9 cellular contexts compared by ENCODE assay signal in the genomic region with DNA sequence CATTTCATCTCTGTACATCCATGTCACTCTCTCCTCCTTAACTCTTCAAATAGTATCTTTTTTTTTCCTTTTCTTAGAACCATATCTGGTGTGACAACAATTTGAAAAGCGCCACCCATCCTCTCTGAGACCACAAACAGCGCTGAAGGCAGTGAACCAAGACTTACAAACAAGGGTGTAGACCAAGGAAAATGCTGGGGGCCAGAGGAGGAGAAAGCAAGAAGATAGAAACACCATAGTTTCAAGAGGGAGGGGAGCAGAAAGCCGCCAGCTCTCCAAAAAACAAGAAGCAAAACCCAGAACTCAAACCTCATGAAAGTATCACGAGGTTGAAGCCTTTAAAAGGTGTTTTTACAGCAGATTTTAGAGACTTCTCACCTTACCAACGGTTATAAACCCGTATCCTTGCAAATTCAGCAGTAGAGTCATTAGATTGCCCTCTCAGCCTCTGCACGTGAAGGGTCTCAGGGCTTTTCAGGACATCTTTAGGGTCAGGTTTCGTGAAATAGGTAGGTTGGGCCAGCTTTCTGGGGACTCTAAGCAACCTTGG. TPM values are rescaled to one million over a fixed set of nuclear protein-coding genes. Genes with fewer than 3 reads are reported as not detected.
DNase-seq lines count a peak whose midpoint lies in the region; ATAC-seq and TF ChIP-seq lines count a peak whose summit lies in the region.
"Had no signal": no experiment of that assay in that cellular context is flagged by ENCODE, and none has a peak within 500 bp of the region (broad histone marks: within the 10 kb centered on the region; RNA-seq: fewer than 3 reads in every experiment).

No MANE protein-coding gene starts in this region.

- no peaks in the 10 kb centered on the region for H3K79me2 ChIP-seq in hepatocyte

- H3K9me2 ChIP-seq in hepatocyte (replicated peaks; ENCODE audit: insufficient read depth): no peaks in the 10 kb centered on the region

- WGBS in hepatocyte (ENCODE audit: low lambda C conversion rate, missing lambda C conversion rate): 78% methylated on average over 8 of the region's 8 CpGs

- peaks cover 20% of the 10 kb centered on the region for H3K9me3 ChIP-seq in CD4-positive, alpha-beta T cell (ENCODE audit: control insufficient read depth, low read length)
- H3K9me3 ChIP-seq in hepatocyte (ENCODE audit: low read depth) (peaks cover 4% of the 10 kb centered on the region), BE2C (no peaks in the 10 kb centered on the region)

- H3K4me3 ChIP-seq in hepatocyte (no peak overlapping the region), BE2C (ENCODE audit: low read depth, low read length) (no peak overlapping the region)
- H3K4me3 ChIP-seq: skin epidermis had no signal

- intact Hi-C loops in CD4-positive, alpha-beta T cell (cut with DNase I, micrococcal nuclease): loop anchor here in 1 of 2 experiments (1.0 kb wide), 1 partner anchor 11 kb away; no protein-coding TSS in a partner anchor
- intact Hi-C loops in activated B cell treated with CpG ODN at 0.5 μM for 24 hours (cut with micrococcal nuclease): loop anchor here (1.0 to 2.0 kb wide), 3 partner anchors 9 to 26 kb away; no protein-coding TSS in a partner anchor

- H2AFZ ChIP-seq in hepatocyte: no peak overlapping the region

- peaks cover 87% of the 10 kb centered on the region for H3K4me1 Mint-ChIP-seq in CD4-positive, alpha-beta T cell (ENCODE audit: low read depth)
- H3K4me1 Mint-ChIP-seq in activated B cell treated with CpG ODN at 0.5 μM for 24 hours: peaks cover 85% of the 10 kb centered on the region
- H3K4me1 Mint-ChIP-seq in type B pancreatic cell (ENCODE audit: unreplicated experiment): no peaks in the 10 kb centered on the region

- no peaks in the 10 kb centered on the region for H4K20me1 ChIP-seq in hepatocyte (ENCODE audit: insufficient read depth, poor library complexity, severe bottlenecking)

- H3K27me3 ChIP-seq in CD4-positive, alpha-beta T cell (ENCODE audit: control insufficient read depth, insufficient read depth, low read length): no peaks in the 10 kb centered on the region
- no peaks in the 10 kb centered on the region for H3K27me3 ChIP-seq in hepatocyte
- peaks cover 5% of the 10 kb centered on the region; the same call in 1 of the 2 replicates for H3K27me3 ChIP-seq in BE2C

- peak in 8 of 10 experiments; percentile 38 to 61 (median 54) for DNase-seq in CD4-positive, alpha-beta T cell
- DNase-seq in GM19238 (ENCODE audit: insufficient read length, low spot score) (peak; percentile 34), activated B cell treated with CpG ODN at 0.5 μM for 24 hours (no peak), T1000 (lab: John Stamatoyannopoulos, UW) (no peak), type B pancreatic cell (ENCODE audit: extremely low spot score, unreplicated experiment) (no peak), hepatocyte (ENCODE audit: low spot score) (no peak), BE2C (no peak)

- POLR2A ChIA-PET in CD4-positive, alpha-beta T cell (lab: Charles Lee): interaction anchor here (0.6 to 20.8 kb wide), 20 partner anchors 11 to 1285 kb away, joined by 3 to 1043 read pairs (median 6); a partner anchor contains a TSS
- POLR2A ChIA-PET in activated B cell treated with CpG ODN at 0.5 μM for 24 hours (lab: Charles Lee): interaction anchor here (0.6 to 6.4 kb wide), 12 partner anchors 8 to 421 kb away, joined by 3 to 135 read pairs (median 4); a partner anchor contains a TSS

- peaks cover 17% of the 10 kb centered on the region for H3K9me3 Mint-ChIP-seq in CD4-positive, alpha-beta T cell
- H3K9me3 Mint-ChIP-seq in activated B cell treated with CpG ODN at 0.5 μM for 24 hours: peaks cover 22% of the 10 kb centered on the region
- H3K9me3 Mint-ChIP-seq in type B pancreatic cell: peaks cover 8% of the 10 kb centered on the region

- CTCF ChIA-PET in CD4-positive, alpha-beta T cell (lab: Charles Lee): interaction anchor here (1.1 to 11.3 kb wide), 4 partner anchors 13 to 42 kb away, joined by 3 to 98 read pairs (median 25); a partner anchor contains a TSS
- CTCF ChIA-PET in activated B cell treated with CpG ODN at 0.5 μM for 24 hours (lab: Charles Lee): interaction anchor here (1.5 to 4.4 kb wide), 4 partner anchors 11 to 93 kb away, joined by 7 to 25 read pairs (median 12); a partner anchor contains a TSS

- TF ChIP-seq CTCF in CD4-positive, alpha-beta T cell (IDR thresholded peaks at IDR 0.05): no peak
- TF ChIP-seq CTCF in activated B cell treated with CpG ODN at 0.5 μM for 24 hours (IDR thresholded peaks at IDR 0.05) (no peak), type B pancreatic cell (conservative IDR thresholded peaks at IDR 0.05) (no peak), hepatocyte (IDR thresholded peaks at IDR 0.05; ENCODE audit: poor library complexity) (no peak), BE2C (IDR thresholded peaks at IDR 0.05; ENCODE audit: low read depth, low read length) (no peak)

- peak overlapping the region; percentile 91 for H3K27ac Mint-ChIP-seq in CD4-positive, alpha-beta T cell
- H3K27ac Mint-ChIP-seq in activated B cell treated with CpG ODN at 0.5 μM for 24 hours (peak overlapping the region; percentile 94), type B pancreatic cell (no peak overlapping the region)

- peak overlapping the region; percentile 70 for H3K27ac ChIP-seq in CD4-positive, alpha-beta T cell (ENCODE audit: low read depth, low read length)
- H3K27ac ChIP-seq in hepatocyte: no peak overlapping the region

- H3K4me2 ChIP-seq in hepatocyte: no peak overlapping the region

- peak overlapping the region; percentile 50 for H3K4me3 Mint-ChIP-seq in CD4-positive, alpha-beta T cell
- H3K4me3 Mint-ChIP-seq in activated B cell treated with CpG ODN at 0.5 μM for 24 hours (peak overlapping the region; percentile 65), type B pancreatic cell (no peak overlapping the region)

- ATAC-seq in CD4-positive, alpha-beta T cell (ENCODE audit: poor library complexity): peak; percentile 45
- peak; percentile 87 for ATAC-seq in HG03097 (IDR thresholded peaks at IDR 0.05; ENCODE audit: low FRiP score, unreplicated experiment)
- peak; percentile 80 for ATAC-seq in activated B cell treated with CpG ODN at 0.5 μM for 24 hours (ENCODE audit: low read depth)

- H3K36me3 ChIP-seq in hepatocyte (replicated peaks; ENCODE audit: insufficient read depth, low read depth) (no peaks in the 10 kb centered on the region), BE2C (no peaks in the 10 kb centered on the region)

- H3K4me1 ChIP-seq in hepatocyte (ENCODE audit: insufficient read depth) (no peaks in the 10 kb centered on the region), BE2C (no peaks in the 10 kb centered on the region)

- no peaks in the 10 kb centered on the region for H3K27me3 Mint-ChIP-seq in CD4-positive, alpha-beta T cell
- H3K27me3 Mint-ChIP-seq in activated B cell treated with CpG ODN at 0.5 μM for 24 hours (no peaks in the 10 kb centered on the region), type B pancreatic cell (no peaks in the 10 kb centered on the region)

- peaks cover 43% of the 10 kb centered on the region for H3K36me3 Mint-ChIP-seq in CD4-positive, alpha-beta T cell (ENCODE audit: low read depth)
- peaks cover 80% of the 10 kb centered on the region for H3K36me3 Mint-ChIP-seq in activated B cell treated with CpG ODN at 0.5 μM for 24 hours (ENCODE audit: low read depth)
- no peaks in the 10 kb centered on the region for H3K36me3 Mint-ChIP-seq in type B pancreatic cell

RNA-seq across cellular contexts. Expression of a gene that starts 13.3 kb away (rescaled TPM):
- total RNA-seq in CD4-positive, alpha-beta T cell: 100 to 1,000 TPM; 123 to 129 TPM
- 260 and 302 TPM in 2 replicates for total RNA-seq in activated B cell treated with CpG ODN at 0.5 μM for 24 hours
- 2.1 and 4.2 TPM in 2 replicates for total RNA-seq in type B pancreatic cell (ENCODE audit: low replicate concordance)
- 17.3 and 17.6 TPM in 2 replicates for total RNA-seq in hepatocyte
- 11.8 and 14.4 TPM in 2 replicates for polyA plus RNA-seq in hepatocyte
- polyA plus RNA-seq in BE2C (2012; ENCODE audit: insufficient read depth, insufficient read length, low read depth): not detected

Comparison
In these comparisons a context has a peak if more than half of its experiments do, and no peak if none do; other contexts are left out.
1. DNase-seq: peak in CD4-positive, alpha-beta T cell (8 of 10) and GM19238 (single experiment); none in activated B cell treated with CpG ODN at 0.5 μM for 24 hours (single experiment), T1000 (single experiment), type B pancreatic cell (single experiment), hepatocyte (single experiment) and BE2C (single experiment).
2. Peak in every context shown above with its lines, with median percentiles within 50 percentile points of each other: ATAC-seq.